19 cellular contexts compared by ENCODE assay signal in genomic region chr11:59221438-59221837, GRCh38. TPM values are rescaled to one million over a fixed set of nuclear protein-coding genes. Genes with fewer than 3 reads are reported as not detected.
DNase-seq lines count a peak whose midpoint lies in the region; ATAC-seq, FAIRE-seq and TF ChIP-seq lines count a peak whose summit lies in the region.
"Had no signal": no experiment of that assay in that cellular context is flagged by ENCODE, and none has a peak within 500 bp of the region (broad histone marks: within the 10 kb centered on the region; RNA-seq: fewer than 3 reads in every experiment).

No MANE protein-coding gene starts in this region.

- DNase-seq in AG04450 (ENCODE audit: low read depth, low spot score) (peak; percentile 71), HT1080 (ENCODE audit: low read depth) (peak; percentile 36), bronchial epithelial cell (ENCODE audit: low read depth) (peak; percentile 90), left lung (no peak), NCI-H82 (lab: John Stamatoyannopoulos, UW) (no peak), NCI-H146 (lab: John Stamatoyannopoulos, UW) (no peak)
- DNase-seq in stimulated activated CD4-positive, alpha-beta T cell treated with anti-CD3 and anti-CD28 coated beads, Interleukin-4, amount 100 ng/mL, for 1 hour = no peak
- DNase-seq: activated CD4-positive, alpha-beta memory T cell treated with anti-CD3 and anti-CD28 coated beads, Interleukin-2, amount 10 ng/mL, durations not matched to agents 7 days and 5 days; activated effector memory CD4-positive, alpha-beta T cell treated with anti-CD3 and anti-CD28 coated beads, Interleukin-2, amount 50 U/mL, for 16 hours; body of pancreas; GF-D8; NCI-H1436; NCI-H510A treated with DMSO at 0.1 percent for 48 hours; occipital lobe; T1000 had no signal

- FAIRE-seq in bronchial epithelial cell (lab: Jason Lieb, UNC) = no peak
- FAIRE-seq: endometrium had no signal

- H3K9me3 ChIP-seq in AG04450 (ENCODE audit: control insufficient read depth, insufficient read depth, low read length) (no peaks in the 10 kb centered on the region), left lung (no peaks in the 10 kb centered on the region)
- H3K9me3 ChIP-seq: BLaER1, body of pancreas had no signal

- POLR2A ChIA-PET in AG04450 (lab: Yijun Ruan, JAX) = interaction anchor here (0.6 to 1.1 kb wide), 3 partner anchors 50 to 309 kb away, joined by 3 to 7 read pairs (median 4); partner anchors contain the start of genes DTX4 and FAM111A

- H3K27ac ChIP-seq in AG04450 (ENCODE audit: low read depth, low read length) (peak overlapping the region; percentile 47), left lung (peak overlapping the region; percentile 34 to 88)
- H3K27ac ChIP-seq: BLaER1 had no signal

- ATAC-seq in left lung (no peak), GM21786 (IDR thresholded peaks at IDR 0.05; ENCODE audit: unreplicated experiment) (no peak)
- ATAC-seq: body of pancreas, HCT116 had no signal

- TF ChIP-seq CTCF in AG04450 (IDR thresholded peaks at IDR 0.05; ENCODE audit: low read depth, low read length) = peak; percentile 62
- TF ChIP-seq CTCF in bronchial epithelial cell (IDR thresholded peaks at IDR 0.05; ENCODE audit: insufficient read depth, low read length, severe bottlenecking) = peak; percentile 22
- TF ChIP-seq CTCF in left lung (IDR thresholded peaks at IDR 0.05) = no peak

- peaks cover 0 to 78% of the 10 kb centered on the region in 2 donors for H3K4me1 ChIP-seq in left lung
- H3K4me1 ChIP-seq: body of pancreas had no signal

- intact Hi-C loops in left lung (cut with DNase I) = no loop called here

- H3K36me3 ChIP-seq in bronchial epithelial cell (ENCODE audit: control insufficient read depth, insufficient read depth, low read length) (no peaks in the 10 kb centered on the region), left lung (no peaks in the 10 kb centered on the region)
- H3K36me3 ChIP-seq: BLaER1 had no signal

- no peak overlapping the region for H3K4me3 ChIP-seq in AG04450 (ENCODE audit: low read depth, low read length)
- no peak overlapping the region for H3K4me3 ChIP-seq in bronchial epithelial cell (ENCODE audit: low read depth, low read length)
- no peak overlapping the region for H3K4me3 ChIP-seq in left lung
- H3K4me3 ChIP-seq: BLaER1, body of pancreas had no signal

- CTCF ChIA-PET in AG04450 (lab: Charles Lee) = interaction anchor here (0.6 to 8.3 kb wide), 34 partner anchors 11 to 646 kb away, joined by 3 to 149 read pairs (median 4); partner anchors contain the start of genes DTX4, FAM111A, LPXN and MPEG1

- H3K27me3 ChIP-seq in AG04450 (ENCODE audit: control insufficient read depth, insufficient read depth, low read length) = peaks cover 4% of the 10 kb centered on the region
- no peaks in the 10 kb centered on the region for H3K27me3 ChIP-seq in bronchial epithelial cell (ENCODE audit: control insufficient read depth, insufficient read depth, low read length)
- H3K27me3 ChIP-seq in left lung = no peaks in the 10 kb centered on the region
- H3K27me3 ChIP-seq: BLaER1, body of pancreas had no signal

RNA-seq across cellular contexts. Expression of gene MPEG1, which starts 8.7 kb away (rescaled TPM):
- polyA plus RNA-seq in AG04450 (2011; rRNA removed) = not detected in 2 replicates
- polyA minus RNA-seq in AG04450 (2011; rRNA and poly(A)+ RNA removed) = not detected in 2 replicates
- total RNA-seq in HT1080 (2014; rRNA removed; shearing (Covaris generic)) = not detected in 2 replicates
- not detected in 2 replicates for polyA plus RNA-seq in HT1080 (2015; cell fraction: cytosol; rRNA removed)
- not detected in 2 replicates for polyA plus RNA-seq in HT1080 (2015; cell fraction: nucleus; rRNA removed)
- total RNA-seq in bronchial epithelial cell (not detected in 2 replicates), left lung (10 to 100 TPM; 23.5 to 68.7 TPM)
- total RNA-seq: activated CD4-positive, alpha-beta memory T cell treated with anti-CD3 and anti-CD28 coated beads, Interleukin-2, amount 10 ng/mL, durations not matched to agents 7 days and 5 days had no signal

RNA-seq across cellular contexts. Expression of gene DTX4, which starts 49.5 kb away (rescaled TPM):
- polyA plus RNA-seq in AG04450 (2011; rRNA removed) = 1.4 and 2.2 TPM in 2 replicates
- polyA minus RNA-seq in AG04450 (2011; rRNA and poly(A)+ RNA removed) = 3.2 and 5.3 TPM in 2 replicates
- total RNA-seq in HT1080 (2014; rRNA removed; shearing (Covaris generic)) = 1.2 and 2.8 TPM in 2 replicates
- polyA plus RNA-seq in HT1080 (2015; cell fraction: cytosol; rRNA removed) = 0.67 and 1.3 TPM in 2 replicates
- 1.00 and 1.4 TPM in 2 replicates for polyA plus RNA-seq in HT1080 (2015; cell fraction: nucleus; rRNA removed)
- total RNA-seq in bronchial epithelial cell = 2.4 and 2.6 TPM in 2 replicates
- 10 to 100 TPM; 33.2 to 43.4 TPM for total RNA-seq in left lung

Comparison
In these comparisons a context has a peak if more than half of its experiments do, and no peak if none do; other contexts are left out.
1. DNase-seq: peak in AG04450 (single experiment), HT1080 (single experiment) and bronchial epithelial cell (single experiment); none in left lung (0 of 2), stimulated activated CD4-positive, alpha-beta T cell treated with anti-CD3 and anti-CD28 coated beads, Interleukin-4, amount 100 ng/mL, for 1 hour (single experiment), NCI-H82 (single experiment) and NCI-H146 (single experiment).
2. CTCF ChIP-seq: peak in AG04450 (single experiment) and bronchial epithelial cell (single experiment); none in left lung (0 of 2).
3. RNA of gene MPEG1, which starts 8.7 kb away (total RNA-seq): 23.5 to 68.7 TPM in left lung; not detected in HT1080 and not detected in bronchial epithelial cell; every median in the first group is over 10 times any median in the second.